In the genomic region with DNA sequence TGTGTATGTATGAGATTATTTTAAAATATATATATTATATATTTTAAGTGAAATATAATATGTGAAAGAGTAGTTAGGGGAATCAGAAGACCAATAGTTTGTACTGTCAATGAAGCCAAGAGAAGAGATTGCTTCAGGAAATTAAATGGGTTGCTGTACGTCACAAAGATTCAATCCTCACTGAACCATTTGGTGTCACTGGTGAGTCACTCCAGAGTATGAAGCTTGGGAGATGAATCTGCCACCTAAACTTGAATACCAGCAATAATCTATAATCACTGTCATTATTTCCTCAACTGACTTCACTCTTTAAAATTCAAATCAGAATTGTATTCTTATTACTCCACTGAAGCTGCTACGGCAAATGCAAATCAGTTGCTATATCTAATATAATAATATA, we compare ENCODE assay signal across 9 cellular contexts. TPM values are rescaled to one million over a fixed set of nuclear protein-coding genes. Genes with fewer than 3 reads are reported as not detected.
A peak's percentile ranks its signal among the peaks of the same experiment; 100 is the strongest.
DNase-seq lines count a peak whose midpoint lies in the region; ATAC-seq and TF ChIP-seq lines count a peak whose summit lies in the region.
"Had no signal": no experiment of that assay in that cellular context is flagged by ENCODE, and none has a peak within 500 bp of the region (broad histone marks: within the 10 kb centered on the region; RNA-seq: fewer than 3 reads in every experiment).

No MANE protein-coding gene starts in this region.

- no peak overlapping the region for H3K27ac ChIP-seq in coronary artery

- TF ChIP-seq CTCF in astrocyte of the cerebellum (IDR thresholded peaks at IDR 0.05; ENCODE audit: low read depth, low read length, missing control alignments), result peak; percentile 12
- TF ChIP-seq CTCF in neural crest cell (conservative IDR thresholded peaks at IDR 0.05), result peak; percentile 45
- no peak for TF ChIP-seq CTCF in coronary artery (IDR thresholded peaks at IDR 0.05)

- no peak for ATAC-seq in GM18870 (IDR thresholded peaks at IDR 0.05; ENCODE audit: unreplicated experiment)

- peak; percentile 27 for DNase-seq in NCI-H146 (lab: John Stamatoyannopoulos, UW)
- no peak for DNase-seq in NCI-H146 treated with DMSO at 0.1 percent for 48 hours (lab: John Stamatoyannopoulos, UW; ENCODE audit: unreplicated experiment)
- DNase-seq in Kasumi-1 (lab: John Stamatoyannopoulos, UW), result peak; percentile 69 to 80
- DNase-seq in astrocyte of the cerebellum (ENCODE audit: low read depth), result peak; percentile 8
- DNase-seq in neural crest cell (ENCODE audit: low read depth, low spot score), result no peak
- DNase-seq in activated naive CD4-positive, alpha-beta T cell treated with anti-CD3 and anti-CD28 coated beads for 36 hours, result no peak
- DNase-seq in coronary artery (ENCODE audit: low spot score), result no peak

- no peaks in the 10 kb centered on the region for H3K36me3 Mint-ChIP-seq in neural crest cell (ENCODE audit: low read depth)
- H3K36me3 Mint-ChIP-seq in activated naive CD4-positive, alpha-beta T cell treated with anti-CD3 and anti-CD28 coated beads for 36 hours (ENCODE audit: low read depth), result no peaks in the 10 kb centered on the region
- H3K36me3 Mint-ChIP-seq: IgD-negative memory B cell had no signal

- no peak overlapping the region for H3K27ac Mint-ChIP-seq in neural crest cell (ENCODE audit: unreplicated experiment)
- no peak overlapping the region for H3K27ac Mint-ChIP-seq in activated naive CD4-positive, alpha-beta T cell treated with anti-CD3 and anti-CD28 coated beads for 36 hours
- H3K27ac Mint-ChIP-seq: IgD-negative memory B cell had no signal

- no peaks in the 10 kb centered on the region for H3K9me3 Mint-ChIP-seq in neural crest cell
- H3K9me3 Mint-ChIP-seq in activated naive CD4-positive, alpha-beta T cell treated with anti-CD3 and anti-CD28 coated beads for 36 hours, result no peaks in the 10 kb centered on the region
- H3K9me3 Mint-ChIP-seq: IgD-negative memory B cell had no signal

- in situ Hi-C loops in astrocyte of the cerebellum (cut with HindIII; ENCODE audit: low sequenced_read_pairs), result no loop called here

- intact Hi-C loops in activated naive CD4-positive, alpha-beta T cell treated with anti-CD3 and anti-CD28 coated beads for 36 hours (cut with micrococcal nuclease), result no loop called here

- no peaks in the 10 kb centered on the region for H3K4me1 Mint-ChIP-seq in neural crest cell
- H3K4me1 Mint-ChIP-seq in activated naive CD4-positive, alpha-beta T cell treated with anti-CD3 and anti-CD28 coated beads for 36 hours (ENCODE audit: low read depth), result no peaks in the 10 kb centered on the region
- H3K4me1 Mint-ChIP-seq: IgD-negative memory B cell had no signal

- CTCF ChIA-PET in activated naive CD4-positive, alpha-beta T cell treated with anti-CD3 and anti-CD28 coated beads for 36 hours (lab: Charles Lee), result no interaction called here

- H3K27me3 Mint-ChIP-seq in neural crest cell (ENCODE audit: low read depth), result no peaks in the 10 kb centered on the region
- H3K27me3 Mint-ChIP-seq in activated naive CD4-positive, alpha-beta T cell treated with anti-CD3 and anti-CD28 coated beads for 36 hours (ENCODE audit: low read depth), result no peaks in the 10 kb centered on the region
- H3K27me3 Mint-ChIP-seq: IgD-negative memory B cell had no signal

- no peak overlapping the region for H3K4me3 Mint-ChIP-seq in neural crest cell
- H3K4me3 Mint-ChIP-seq in activated naive CD4-positive, alpha-beta T cell treated with anti-CD3 and anti-CD28 coated beads for 36 hours, result no peak overlapping the region
- H3K4me3 Mint-ChIP-seq: IgD-negative memory B cell had no signal

- H3K4me3 ChIP-seq in astrocyte of the cerebellum (ENCODE audit: low read depth, low read length) (no peak overlapping the region), coronary artery (no peak overlapping the region)

RNA-seq across cellular contexts. Expression of a gene that starts 41.9 kb away (rescaled TPM):
- total RNA-seq in neural crest cell, result 0.86 and 1.3 TPM in 2 replicates
- not detected for total RNA-seq in activated naive CD4-positive, alpha-beta T cell treated with anti-CD3 and anti-CD28 coated beads for 36 hours

Comparison
In these comparisons a context has a peak if more than half of its experiments do, and no peak if none do; other contexts are left out.
1. DNase-seq: peak in NCI-H146 (single experiment), Kasumi-1 (2 of 2) and astrocyte of the cerebellum (single experiment); none in NCI-H146 treated with DMSO at 0.1 percent for 48 hours (single experiment), neural crest cell (single experiment), activated naive CD4-positive, alpha-beta T cell treated with anti-CD3 and anti-CD28 coated beads for 36 hours (single experiment) and coronary artery (single experiment).